Comparison of ENCODE assay signal across 1 cellular context in the genomic region with DNA sequence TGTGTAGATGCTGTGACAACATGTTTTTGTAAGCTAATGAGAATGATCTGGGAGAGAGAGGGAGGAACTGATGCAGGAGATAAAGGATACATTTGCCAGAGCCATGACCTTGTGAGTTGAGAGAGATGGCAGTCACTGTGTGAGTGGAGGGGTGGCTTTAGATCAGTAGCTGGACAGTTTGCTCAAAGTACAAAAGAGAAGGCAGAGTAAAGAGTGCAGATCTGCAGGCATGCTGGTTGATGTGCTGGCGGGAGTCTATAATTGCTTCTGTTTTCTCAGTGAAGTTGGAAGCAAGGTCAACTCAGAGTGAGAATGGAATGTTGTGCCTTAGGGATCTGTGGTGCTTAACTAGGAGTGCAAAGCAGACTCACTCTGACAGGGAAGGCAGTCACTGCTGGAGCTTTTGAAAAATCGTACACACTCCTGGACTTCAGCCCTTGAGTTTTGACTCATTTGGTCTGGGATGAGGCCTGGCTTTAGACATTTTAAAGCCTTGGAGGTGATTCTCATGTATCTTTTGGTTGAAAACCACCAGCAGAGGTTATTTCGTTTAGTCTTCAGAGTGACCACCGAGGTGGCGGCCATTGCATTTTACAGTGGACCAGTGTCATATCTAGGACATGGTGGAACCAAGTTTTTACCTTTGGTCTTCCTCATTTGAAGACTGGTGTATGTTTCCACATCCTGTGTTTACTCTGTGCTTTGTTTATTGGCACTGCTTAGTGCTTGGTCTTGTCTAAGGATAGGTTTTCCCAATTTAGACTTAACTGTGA.
TF ChIP-seq lines count a peak whose summit lies in the region.

No MANE protein-coding gene starts in this region.

TF ChIP-seq in HepG2, 621 proteins besides CTCF, POLR2A, EP300 and RAD21 (continued from another document and continues in another):
- TF ChIP-seq, protein P1, sequence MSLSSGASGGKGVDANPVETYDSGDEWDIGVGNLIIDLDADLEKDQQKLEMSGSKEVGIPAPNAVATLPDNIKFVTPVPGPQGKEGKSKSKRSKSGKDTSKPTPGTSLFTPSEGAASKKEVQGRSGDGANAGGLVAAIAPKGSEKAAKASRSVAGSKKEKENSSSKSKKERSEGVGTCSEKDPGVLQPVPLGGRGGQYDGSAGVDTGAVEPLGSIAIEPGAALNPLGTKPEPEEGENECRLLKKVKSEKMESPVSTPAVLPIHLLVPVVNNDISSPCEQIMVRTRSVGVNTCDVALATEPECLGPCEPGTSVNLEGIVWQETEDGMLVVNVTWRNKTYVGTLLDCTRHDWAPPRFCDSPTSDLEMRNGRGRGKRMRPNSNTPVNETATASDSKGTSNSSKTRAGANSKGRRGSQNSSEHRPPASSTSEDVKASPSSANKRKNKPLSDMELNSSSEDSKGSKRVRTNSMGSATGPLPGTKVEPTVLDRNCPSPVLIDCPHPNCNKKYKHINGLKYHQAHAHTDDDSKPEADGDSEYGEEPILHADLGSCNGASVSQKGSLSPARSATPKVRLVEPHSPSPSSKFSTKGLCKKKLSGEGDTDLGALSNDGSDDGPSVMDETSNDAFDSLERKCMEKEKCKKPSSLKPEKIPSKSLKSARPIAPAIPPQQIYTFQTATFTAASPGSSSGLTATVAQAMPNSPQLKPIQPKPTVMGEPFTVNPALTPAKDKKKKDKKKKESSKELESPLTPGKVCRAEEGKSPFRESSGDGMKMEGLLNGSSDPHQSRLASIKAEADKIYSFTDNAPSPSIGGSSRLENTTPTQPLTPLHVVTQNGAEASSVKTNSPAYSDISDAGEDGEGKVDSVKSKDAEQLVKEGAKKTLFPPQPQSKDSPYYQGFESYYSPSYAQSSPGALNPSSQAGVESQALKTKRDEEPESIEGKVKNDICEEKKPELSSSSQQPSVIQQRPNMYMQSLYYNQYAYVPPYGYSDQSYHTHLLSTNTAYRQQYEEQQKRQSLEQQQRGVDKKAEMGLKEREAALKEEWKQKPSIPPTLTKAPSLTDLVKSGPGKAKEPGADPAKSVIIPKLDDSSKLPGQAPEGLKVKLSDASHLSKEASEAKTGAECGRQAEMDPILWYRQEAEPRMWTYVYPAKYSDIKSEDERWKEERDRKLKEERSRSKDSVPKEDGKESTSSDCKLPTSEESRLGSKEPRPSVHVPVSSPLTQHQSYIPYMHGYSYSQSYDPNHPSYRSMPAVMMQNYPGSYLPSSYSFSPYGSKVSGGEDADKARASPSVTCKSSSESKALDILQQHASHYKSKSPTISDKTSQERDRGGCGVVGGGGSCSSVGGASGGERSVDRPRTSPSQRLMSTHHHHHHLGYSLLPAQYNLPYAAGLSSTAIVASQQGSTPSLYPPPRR (CRISPR knock-in tag; IDR thresholded peaks at IDR 0.05; ENCODE audit: borderline replicate concordance) = peak; percentile 74
- 0 out of 2 replicates have a peak, but pooled peaks have one; percentile 1 for TF ChIP-seq SMC3 (IDR thresholded peaks at IDR 0.05; ENCODE audit: low read length)
- TF ChIP-seq, protein P2, sequence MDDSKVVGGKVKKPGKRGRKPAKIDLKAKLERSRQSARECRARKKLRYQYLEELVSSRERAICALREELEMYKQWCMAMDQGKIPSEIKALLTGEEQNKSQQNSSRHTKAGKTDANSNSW (CRISPR knock-in tag; IDR thresholded peaks at IDR 0.05; ENCODE audit: borderline replicate concordance) = no peak
- no peak for TF ChIP-seq ZNF282 (IDR thresholded peaks at IDR 0.05; ENCODE audit: partially characterized antibody)
- TF ChIP-seq, protein P3, sequence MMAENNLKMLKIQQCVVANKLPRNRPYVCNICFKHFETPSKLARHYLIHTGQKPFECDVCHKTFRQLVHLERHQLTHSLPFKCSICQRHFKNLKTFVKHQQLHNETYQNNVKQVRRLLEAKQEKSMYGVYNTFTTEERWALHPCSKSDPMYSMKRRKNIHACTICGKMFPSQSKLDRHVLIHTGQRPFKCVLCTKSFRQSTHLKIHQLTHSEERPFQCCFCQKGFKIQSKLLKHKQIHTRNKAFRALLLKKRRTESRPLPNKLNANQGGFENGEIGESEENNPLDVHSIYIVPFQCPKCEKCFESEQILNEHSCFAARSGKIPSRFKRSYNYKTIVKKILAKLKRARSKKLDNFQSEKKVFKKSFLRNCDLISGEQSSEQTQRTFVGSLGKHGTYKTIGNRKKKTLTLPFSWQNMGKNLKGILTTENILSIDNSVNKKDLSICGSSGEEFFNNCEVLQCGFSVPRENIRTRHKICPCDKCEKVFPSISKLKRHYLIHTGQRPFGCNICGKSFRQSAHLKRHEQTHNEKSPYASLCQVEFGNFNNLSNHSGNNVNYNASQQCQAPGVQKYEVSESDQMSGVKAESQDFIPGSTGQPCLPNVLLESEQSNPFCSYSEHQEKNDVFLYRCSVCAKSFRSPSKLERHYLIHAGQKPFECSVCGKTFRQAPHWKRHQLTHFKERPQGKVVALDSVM (CRISPR knock-in tag; IDR thresholded peaks at IDR 0.05) = no peak
- TF ChIP-seq GABPB1 (CRISPR knock-in tag; IDR thresholded peaks at IDR 0.05) = no peak
- TF ChIP-seq, protein P4, sequence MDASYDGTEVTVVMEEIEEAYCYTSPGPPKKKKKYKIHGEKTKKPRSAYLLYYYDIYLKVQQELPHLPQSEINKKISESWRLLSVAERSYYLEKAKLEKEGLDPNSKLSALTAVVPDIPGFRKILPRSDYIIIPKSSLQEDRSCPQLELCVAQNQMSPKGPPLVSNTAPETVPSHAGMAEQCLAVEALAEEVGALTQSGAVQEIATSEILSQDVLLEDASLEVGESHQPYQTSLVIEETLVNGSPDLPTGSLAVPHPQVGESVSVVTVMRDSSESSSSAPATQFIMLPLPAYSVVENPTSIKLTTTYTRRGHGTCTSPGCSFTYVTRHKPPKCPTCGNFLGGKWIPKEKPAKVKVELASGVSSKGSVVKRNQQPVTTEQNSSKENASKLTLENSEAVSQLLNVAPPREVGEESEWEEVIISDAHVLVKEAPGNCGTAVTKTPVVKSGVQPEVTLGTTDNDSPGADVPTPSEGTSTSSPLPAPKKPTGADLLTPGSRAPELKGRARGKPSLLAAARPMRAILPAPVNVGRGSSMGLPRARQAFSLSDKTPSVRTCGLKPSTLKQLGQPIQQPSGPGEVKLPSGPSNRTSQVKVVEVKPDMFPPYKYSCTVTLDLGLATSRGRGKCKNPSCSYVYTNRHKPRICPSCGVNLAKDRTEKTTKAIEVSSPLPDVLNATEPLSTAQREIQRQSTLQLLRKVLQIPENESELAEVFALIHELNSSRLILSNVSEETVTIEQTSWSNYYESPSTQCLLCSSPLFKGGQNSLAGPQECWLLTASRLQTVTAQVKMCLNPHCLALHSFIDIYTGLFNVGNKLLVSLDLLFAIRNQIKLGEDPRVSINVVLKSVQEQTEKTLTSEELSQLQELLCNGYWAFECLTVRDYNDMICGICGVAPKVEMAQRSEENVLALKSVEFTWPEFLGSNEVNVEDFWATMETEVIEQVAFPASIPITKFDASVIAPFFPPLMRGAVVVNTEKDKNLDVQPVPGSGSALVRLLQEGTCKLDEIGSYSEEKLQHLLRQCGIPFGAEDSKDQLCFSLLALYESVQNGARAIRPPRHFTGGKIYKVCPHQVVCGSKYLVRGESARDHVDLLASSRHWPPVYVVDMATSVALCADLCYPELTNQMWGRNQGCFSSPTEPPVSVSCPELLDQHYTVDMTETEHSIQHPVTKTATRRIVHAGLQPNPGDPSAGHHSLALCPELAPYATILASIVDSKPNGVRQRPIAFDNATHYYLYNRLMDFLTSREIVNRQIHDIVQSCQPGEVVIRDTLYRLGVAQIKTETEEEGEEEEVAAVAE (CRISPR knock-in tag; IDR thresholded peaks at IDR 0.05; ENCODE audit: borderline replicate concordance) = no peak
- TF ChIP-seq GFI1 (CRISPR knock-in tag; IDR thresholded peaks at IDR 0.05; ENCODE audit: borderline replicate concordance) = peak; percentile 60; the same call in 1 of the 2 replicates
- TF ChIP-seq KLF13 (CRISPR knock-in tag; IDR thresholded peaks at IDR 0.05) = no peak
- TF ChIP-seq ZIK1 (CRISPR knock-in tag; IDR thresholded peaks at IDR 0.05; ENCODE audit: borderline replicate concordance, low read depth) = no peak
- TF ChIP-seq NR3C1 (CRISPR knock-in tag; IDR thresholded peaks at IDR 0.05) = no peak
- TF ChIP-seq ZBTB20 (CRISPR knock-in tag; IDR thresholded peaks at IDR 0.05; ENCODE audit: borderline replicate concordance, low read depth) = peak; percentile 62; the same call in 1 of the 2 replicates
- peak; percentile 35; the same call in 1 of the 2 replicates for TF ChIP-seq IRF2 (CRISPR knock-in tag; IDR thresholded peaks at IDR 0.05)
- TF ChIP-seq U2AF1 (optimal IDR thresholded peaks at IDR 0.05; ENCODE audit: low read depth, low read length) = no peak
- TF ChIP-seq ZSCAN22 (CRISPR knock-in tag; IDR thresholded peaks at IDR 0.05) = no peak
- peak; percentile 14; the same call in 1 of the 2 replicates for TF ChIP-seq ISL2 (CRISPR knock-in tag; IDR thresholded peaks at IDR 0.05)
- TF ChIP-seq ZNF121 (CRISPR knock-in tag; IDR thresholded peaks at IDR 0.05) = no peak
- TF ChIP-seq ZNF263 (CRISPR knock-in tag; IDR thresholded peaks at IDR 0.05) = no peak
- peak; percentile 62; the same call in 1 of the 2 replicates for TF ChIP-seq KDM6A (CRISPR knock-in tag; IDR thresholded peaks at IDR 0.05; ENCODE audit: low read depth)
- TF ChIP-seq, protein P5, sequence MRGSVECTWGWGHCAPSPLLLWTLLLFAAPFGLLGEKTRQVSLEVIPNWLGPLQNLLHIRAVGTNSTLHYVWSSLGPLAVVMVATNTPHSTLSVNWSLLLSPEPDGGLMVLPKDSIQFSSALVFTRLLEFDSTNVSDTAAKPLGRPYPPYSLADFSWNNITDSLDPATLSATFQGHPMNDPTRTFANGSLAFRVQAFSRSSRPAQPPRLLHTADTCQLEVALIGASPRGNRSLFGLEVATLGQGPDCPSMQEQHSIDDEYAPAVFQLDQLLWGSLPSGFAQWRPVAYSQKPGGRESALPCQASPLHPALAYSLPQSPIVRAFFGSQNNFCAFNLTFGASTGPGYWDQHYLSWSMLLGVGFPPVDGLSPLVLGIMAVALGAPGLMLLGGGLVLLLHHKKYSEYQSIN (CRISPR knock-in tag; IDR thresholded peaks at IDR 0.05; ENCODE audit: borderline replicate concordance) = no peak
- TF ChIP-seq ZNF501 (CRISPR knock-in tag; IDR thresholded peaks at IDR 0.05) = peak; percentile 61; the same call in 1 of the 2 replicates
- no peak for TF ChIP-seq ZNF674 (CRISPR knock-in tag; IDR thresholded peaks at IDR 0.05; ENCODE audit: low read depth)
- TF ChIP-seq MAFG (CRISPR knock-in tag; IDR thresholded peaks at IDR 0.05) = no peak
- no peak for TF ChIP-seq CHD2 (IDR thresholded peaks at IDR 0.05; ENCODE audit: low read depth, low read length)
- TF ChIP-seq KMT2B (CRISPR knock-in tag; IDR thresholded peaks at IDR 0.05) = peak; percentile 39; the same call in 1 of the 2 replicates
- TF ChIP-seq, protein P6, sequence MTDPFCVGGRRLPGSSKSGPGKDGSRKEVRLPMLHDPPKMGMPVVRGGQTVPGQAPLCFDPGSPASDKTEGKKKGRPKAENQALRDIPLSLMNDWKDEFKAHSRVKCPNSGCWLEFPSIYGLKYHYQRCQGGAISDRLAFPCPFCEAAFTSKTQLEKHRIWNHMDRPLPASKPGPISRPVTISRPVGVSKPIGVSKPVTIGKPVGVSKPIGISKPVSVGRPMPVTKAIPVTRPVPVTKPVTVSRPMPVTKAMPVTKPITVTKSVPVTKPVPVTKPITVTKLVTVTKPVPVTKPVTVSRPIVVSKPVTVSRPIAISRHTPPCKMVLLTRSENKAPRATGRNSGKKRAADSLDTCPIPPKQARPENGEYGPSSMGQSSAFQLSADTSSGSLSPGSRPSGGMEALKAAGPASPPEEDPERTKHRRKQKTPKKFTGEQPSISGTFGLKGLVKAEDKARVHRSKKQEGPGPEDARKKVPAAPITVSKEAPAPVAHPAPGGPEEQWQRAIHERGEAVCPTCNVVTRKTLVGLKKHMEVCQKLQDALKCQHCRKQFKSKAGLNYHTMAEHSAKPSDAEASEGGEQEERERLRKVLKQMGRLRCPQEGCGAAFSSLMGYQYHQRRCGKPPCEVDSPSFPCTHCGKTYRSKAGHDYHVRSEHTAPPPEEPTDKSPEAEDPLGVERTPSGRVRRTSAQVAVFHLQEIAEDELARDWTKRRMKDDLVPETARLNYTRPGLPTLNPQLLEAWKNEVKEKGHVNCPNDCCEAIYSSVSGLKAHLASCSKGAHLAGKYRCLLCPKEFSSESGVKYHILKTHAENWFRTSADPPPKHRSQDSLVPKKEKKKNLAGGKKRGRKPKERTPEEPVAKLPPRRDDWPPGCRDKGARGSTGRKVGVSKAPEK (CRISPR knock-in tag; IDR thresholded peaks at IDR 0.05; ENCODE audit: borderline replicate concordance) = no peak
- no peak for TF ChIP-seq ZNF326 (CRISPR knock-in tag; IDR thresholded peaks at IDR 0.05; ENCODE audit: borderline replicate concordance)
- no peak for TF ChIP-seq STAG1 (CRISPR knock-in tag; IDR thresholded peaks at IDR 0.05)
- TF ChIP-seq NFYB (CRISPR knock-in tag; IDR thresholded peaks at IDR 0.05) = no peak
- TF ChIP-seq HNF1A (IDR thresholded peaks at IDR 0.05; ENCODE audit: low read depth) = peak; percentile 48
- peak; percentile 61; the same call in 1 of the 2 replicates for TF ChIP-seq HNF1A (CRISPR knock-in tag; IDR thresholded peaks at IDR 0.05; ENCODE audit: borderline replicate concordance)
- TF ChIP-seq HES4 (CRISPR knock-in tag; IDR thresholded peaks at IDR 0.05; ENCODE audit: borderline replicate concordance) = no peak
- no peak for TF ChIP-seq ZNF224 (CRISPR knock-in tag; IDR thresholded peaks at IDR 0.05)
- no peak for TF ChIP-seq ZNF589 (CRISPR knock-in tag; conservative IDR thresholded peaks at IDR 0.05)
- TF ChIP-seq HMG20A (CRISPR knock-in tag; IDR thresholded peaks at IDR 0.05; ENCODE audit: borderline replicate concordance) = peak; percentile 52
